In the genomic region with DNA sequence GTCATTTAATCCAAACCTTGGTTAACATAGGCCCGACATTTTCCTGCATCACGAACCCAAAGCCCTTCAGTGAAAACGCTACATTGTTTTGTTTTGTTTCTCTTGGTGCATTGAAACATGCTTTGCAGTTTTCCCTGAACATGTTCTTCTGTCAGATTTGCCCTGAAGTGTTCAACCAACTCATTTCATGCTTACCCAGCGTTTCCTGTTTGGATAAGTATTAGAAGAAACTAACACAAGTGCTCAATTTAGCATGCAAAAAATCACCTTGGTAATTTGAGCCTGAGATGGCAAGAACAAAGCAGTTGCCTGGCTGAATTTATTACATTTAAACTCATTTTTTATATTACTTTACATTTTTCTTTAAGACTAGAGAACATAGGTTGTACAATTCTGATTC, we compare ENCODE assay signal across 18 cellular contexts.
DNase-seq lines count a peak whose midpoint lies in the region; FAIRE-seq and TF ChIP-seq lines count a peak whose summit lies in the region.
"Had no signal": no experiment of that assay in that cellular context is flagged by ENCODE, and none has a peak within 500 bp of the region (broad histone marks: within the 10 kb centered on the region; RNA-seq: fewer than 3 reads in every experiment).

No MANE protein-coding gene starts in this region.

- no peaks in the 10 kb centered on the region for H3K9me2 ChIP-seq in Karpas-422 (replicated peaks; ENCODE audit: insufficient read depth, low read length)
- H3K9me2 ChIP-seq: SK-N-SH had no signal

- no peaks in the 10 kb centered on the region for H3K23me2 ChIP-seq in H1 (ENCODE audit: low read depth, low read length)

- H2BK15ac ChIP-seq in H1 (ENCODE audit: low read length) = no peak overlapping the region

- H3K4me3 ChIP-seq in Karpas-422 (ENCODE audit: low read length) = no peak overlapping the region
- no peak overlapping the region for H3K4me3 ChIP-seq in H1 (ENCODE audit: extremely low read depth in 1 of 4, insufficient read depth in 2 of 4, low read depth in 3 of 4, low read length in 4 of 4)
- H3K4me3 ChIP-seq in neuron (ENCODE audit: low read length) = peak overlapping the region; percentile 13
- H3K4me3 ChIP-seq: K562 had no signal

- H3K79me2 ChIP-seq in Karpas-422 (ENCODE audit: low read length) = no peaks in the 10 kb centered on the region
- H3K79me2 ChIP-seq in H1 (ENCODE audit: control insufficient read depth in 1 of 2, insufficient read depth in 2 of 2, low read length in 2 of 2) = no peaks in the 10 kb centered on the region

- no peak overlapping the region for H3K14ac ChIP-seq in H1 (ENCODE audit: insufficient read length)

- H3K9me3 ChIP-seq in Karpas-422 (ENCODE audit: low read length) = peaks cover 3% of the 10 kb centered on the region; the same call in 1 of the 2 replicates
- no peaks in the 10 kb centered on the region for H3K9me3 ChIP-seq in H1 (ENCODE audit: insufficient read depth in 2 of 2, low read depth in 1 of 2, low read length in 1 of 2)
- no peaks in the 10 kb centered on the region for H3K9me3 ChIP-seq in neuron (ENCODE audit: low read length)
- H3K9me3 ChIP-seq: SK-N-SH had no signal

- H4K91ac ChIP-seq in H1 (replicated peaks; ENCODE audit: insufficient read length, low read length) = peak overlapping the region; percentile 5

- TF ChIP-seq EP300 in H1 (IDR thresholded peaks at IDR 0.05; ENCODE audit: borderline replicate concordance in 1 of 2, low read depth in 2 of 2, low read length in 2 of 2) = no peak

- no peak overlapping the region for H3K56ac ChIP-seq in H1 (replicated peaks; ENCODE audit: insufficient read length, low read depth, low read length)

- H4K20me1 ChIP-seq in Karpas-422 (ENCODE audit: insufficient read depth, low read depth, low read length) (no peaks in the 10 kb centered on the region), H1 (replicated peaks in 1 of 2; ENCODE audit: control insufficient read depth in 1 of 2, insufficient read depth in 2 of 2, low read length in 2 of 2) (no peaks in the 10 kb centered on the region)

- no peak overlapping the region; the same call in 1 of the 2 replicates for H3K18ac ChIP-seq in H1 (ENCODE audit: extremely low read depth, low read length)

- no peak overlapping the region; the same call in 1 of the 2 replicates for H2BK5ac ChIP-seq in H1 (ENCODE audit: low read depth, low read length)

- DNase-seq in GM12892 (ENCODE audit: insufficient read length) = no peak
- peak; percentile 41 for DNase-seq in Karpas-422
- DNase-seq in H1 (ENCODE audit: low read depth in 1 of 2, low spot score in 2 of 2) = no peak
- no peak for DNase-seq in UCSD-AML1 (lab: John Stamatoyannopoulos, UW; ENCODE audit: unreplicated experiment)
- DNase-seq in NK-92 treated with Interleukin-12 subunit alpha and Interleukin-12 subunit beta, amount 100 ng/mL, for 24 hours (lab: John Stamatoyannopoulos, UW) = no peak
- no peak for DNase-seq in GM13976 (ENCODE audit: low spot score)
- DNase-seq: CD4-positive, alpha-beta T cell; HCEC 1CT; NCI-H1048; NCI-H1694 treated with DMSO at 0.1 percent for 48 hours; NCI-H2171 treated with DMSO at 0.1 percent for 48 hours; NCI-H526; PC-3; SK-N-SH; T-helper 1 cell had no signal

- no peak overlapping the region for H2BK12ac ChIP-seq in H1 (ENCODE audit: low read depth, low read length)

- H3K4me2 ChIP-seq in Karpas-422 (ENCODE audit: low read depth, low read length, poor library complexity, severe bottlenecking) (no peak overlapping the region), H1 (ENCODE audit: insufficient read depth in 1 of 2, low read depth in 2 of 2, low read length in 2 of 2) (no peak overlapping the region)
- H3K4me2 ChIP-seq: SK-N-SH had no signal

- H4K5ac ChIP-seq in H1 (ENCODE audit: insufficient read length, low read depth, low read length) = no peak overlapping the region

- no peak overlapping the region for H3K4ac ChIP-seq in H1 (replicated peaks; ENCODE audit: insufficient read length, low read depth, low read length)

- H3K27ac ChIP-seq in Karpas-422 (ENCODE audit: low read length) = no peak overlapping the region
- H3K27ac ChIP-seq in H1 (ENCODE audit: low read depth, low read length) = no peak overlapping the region

- in situ Hi-C loops in GM13976 (cut with MboI; ENCODE audit: low sequenced_read_pairs, unreplicated experiment) = no loop called here

- FAIRE-seq in GM12892 (lab: Jason Lieb, UNC) = peak; percentile 71
- no peak for FAIRE-seq in H1 (lab: Jason Lieb, UNC)
- FAIRE-seq: GM18507, K562 had no signal

- H3K36me3 ChIP-seq in Karpas-422 (ENCODE audit: insufficient read depth, low read length) (no peaks in the 10 kb centered on the region), H1 (ENCODE audit: control insufficient read depth in 2 of 4, insufficient read depth in 4 of 4, low read length in 3 of 4) (no peaks in the 10 kb centered on the region), neuron (ENCODE audit: insufficient read depth, low read length) (no peaks in the 10 kb centered on the region)

- CTCF ChIA-PET in H1 (lab: Charles Lee; ENCODE audit: partially characterized antibody) = no interaction called here

- no peak overlapping the region for H2AFZ ChIP-seq in Karpas-422 (ENCODE audit: low read length)
- H2AFZ ChIP-seq in H1 (ENCODE audit: low read length) = no peak overlapping the region
- no peak overlapping the region for H2AFZ ChIP-seq in neuron (ENCODE audit: low read depth, low read length)

- no peak overlapping the region for H3K9ac ChIP-seq in Karpas-422 (ENCODE audit: low read length)
- H3K9ac ChIP-seq in H1 (replicated peaks in 1 of 4; ENCODE audit: extremely low read depth in 1 of 4, low read depth in 3 of 4, low read length in 3 of 4) = no peak overlapping the region
- H3K9ac ChIP-seq: SK-N-SH had no signal

- no peak overlapping the region for H2BK20ac ChIP-seq in H1 (ENCODE audit: low read length)

- TF ChIP-seq CTCF in H1 (IDR thresholded peaks at IDR 0.05; ENCODE audit: control extremely low read depth in 1 of 3, insufficient read depth in 1 of 3, low read depth in 1 of 3, low read length in 3 of 3) (no peak), GM13976 (IDR thresholded peaks at IDR 0.05; ENCODE audit: borderline replicate concordance, control extremely low read depth, extremely low read depth, insufficient read depth, missing control alignments) (no peak)

- no peak overlapping the region for H2AK5ac ChIP-seq in H1 (ENCODE audit: low read depth, low read length)

- H3K23ac ChIP-seq in H1 (ENCODE audit: insufficient read length) = no peak overlapping the region

- WGBS in H1 (ENCODE audit: extremely low coverage in 1 of 2, insufficient coverage in 1 of 2, insufficient read length in 1 of 2, insufficient replicate concordance in 2 of 2, low coverage in 1 of 2, low lambda C conversion rate in 2 of 2, missing lambda C conversion rate in 1 of 2), 2 experiments = 72% methylated on average over 4 of the region's 4 CpGs; no CpG with 5 or more reads in 1 of the 2 experiments

- POLR2A ChIA-PET in H1 (lab: Charles Lee; ENCODE audit: partially characterized antibody) = no interaction called here

- peak overlapping the region; percentile 55 for H2BK120ac ChIP-seq in H1 (replicated peaks; ENCODE audit: low read depth, low read length)

- TF ChIP-seq POLR2A in GM12892 (IDR thresholded peaks at IDR 0.05; ENCODE audit: low read depth, low read length) = no peak
- TF ChIP-seq POLR2A in H1 (IDR thresholded peaks at IDR 0.05; ENCODE audit: control extremely low read depth in 1 of 2, low read depth in 2 of 2, low read length in 2 of 2) = no peak

- H3K27me3 ChIP-seq in Karpas-422 (ENCODE audit: low read length) (no peaks in the 10 kb centered on the region), H1 (replicated peaks in 1 of 4; ENCODE audit: control insufficient read depth in 3 of 4, extremely low read depth in 1 of 4, insufficient read depth in 3 of 4, low read length in 3 of 4) (no peaks in the 10 kb centered on the region), neuron (ENCODE audit: insufficient read depth, low read length) (no peaks in the 10 kb centered on the region)

- peaks cover 4% of the 10 kb centered on the region; the same call in 1 of the 2 replicates for H3K4me1 ChIP-seq in Karpas-422 (ENCODE audit: low read length)
- H3K4me1 ChIP-seq in H1 (replicated peaks in 1 of 4; ENCODE audit: control insufficient read depth in 3 of 4, insufficient read depth in 4 of 4, low read length in 3 of 4) = peaks cover 2 to 9% (median 5%) of the 10 kb centered on the region in 4 experiments; a peak in 4 of 7 replicates
- peaks cover 18% of the 10 kb centered on the region for H3K4me1 ChIP-seq in neuron (ENCODE audit: insufficient read depth, low read length)

- no peaks in the 10 kb centered on the region for H3K79me1 ChIP-seq in H1 (ENCODE audit: low read depth, low read length)

- H4K8ac ChIP-seq in H1 (ENCODE audit: extremely low read depth, insufficient read depth, low read length) = no peak overlapping the region

- TF ChIP-seq RAD21 in H1 (IDR thresholded peaks at IDR 0.05 in 1 of 2, conservative IDR thresholded peaks at IDR 0.05 in 1 of 2; ENCODE audit: low read depth in 2 of 2, low read length in 2 of 2) = no peak

TF ChIP-seq in H1, 55 proteins besides CTCF, POLR2A, EP300 and RAD21 (continues in another document):
- TF ChIP-seq BCL11A (IDR thresholded peaks at IDR 0.05; ENCODE audit: low read depth in 2 of 2, low read length in 2 of 2) (no peak), SAP30 (IDR thresholded peaks at IDR 0.05; ENCODE audit: insufficient read depth, insufficient replicate concordance, low read length) (no peak), ATF3 (IDR thresholded peaks at IDR 0.05; ENCODE audit: insufficient read depth, low read depth, low read length) (no peak), RFX5 (IDR thresholded peaks at IDR 0.05; ENCODE audit: borderline replicate concordance, low read depth, low read length) (no peak), MAX (IDR thresholded peaks at IDR 0.05) (no peak), PHF8 (conservative IDR thresholded peaks at IDR 0.05; ENCODE audit: low read depth, low read length) (no peak), POU5F1 (IDR thresholded peaks at IDR 0.05; ENCODE audit: low read depth, low read length) (no peak), JUND (IDR thresholded peaks at IDR 0.05; ENCODE audit: low read length) (no peak), MAFK (IDR thresholded peaks at IDR 0.05; ENCODE audit: low read depth, low read length) (no peak), CHD1 (IDR thresholded peaks at IDR 0.05; ENCODE audit: low read depth, low read length) (no peak)
